Comparison of ENCODE assay signal across 14 cellular contexts in the genomic region with DNA sequence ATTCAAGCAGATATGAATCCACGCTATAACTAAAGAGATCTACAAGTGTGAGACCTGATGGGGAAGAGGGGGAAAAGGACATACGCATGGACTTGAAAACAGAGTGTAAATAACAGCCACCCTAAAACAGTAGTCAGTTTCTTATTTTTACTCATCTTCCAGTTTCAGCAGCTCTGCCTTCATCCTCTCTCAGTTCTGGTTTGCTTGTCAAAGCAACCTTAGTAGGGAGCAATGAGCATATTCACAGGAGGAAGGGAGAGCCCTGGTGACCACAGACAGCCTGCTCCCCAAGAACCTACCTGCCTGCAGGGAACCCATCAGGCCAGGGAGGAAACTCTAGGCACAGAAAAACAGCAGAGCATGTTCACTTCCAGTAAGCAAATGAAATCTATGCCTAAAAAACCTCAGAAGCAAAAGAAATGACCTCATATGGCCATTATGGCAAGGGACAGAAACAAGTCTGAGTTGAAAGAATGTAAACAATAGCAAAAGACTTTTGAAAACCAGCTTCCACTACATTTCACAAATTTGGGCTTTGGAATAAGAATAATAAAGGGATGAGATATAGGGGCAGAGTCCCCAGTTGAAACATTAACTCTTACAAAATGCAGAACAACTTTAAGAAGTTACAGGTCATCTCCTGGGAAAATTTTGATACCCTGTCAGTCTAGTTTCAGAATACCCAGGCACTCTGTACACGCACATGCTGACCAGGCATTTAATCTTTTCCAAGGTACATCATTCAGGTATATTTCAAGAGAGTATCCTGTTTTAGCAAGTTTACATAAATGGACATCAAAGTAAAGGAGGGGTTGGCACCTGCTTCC.
A peak's percentile ranks its signal among the peaks of the same experiment; 100 is the strongest.
DNase-seq lines count a peak whose midpoint lies in the region; ATAC-seq and TF ChIP-seq lines count a peak whose summit lies in the region.
"Had no signal": no experiment of that assay in that cellular context is flagged by ENCODE, and none has a peak within 500 bp of the region (broad histone marks: within the 10 kb centered on the region; RNA-seq: fewer than 3 reads in every experiment).

No MANE protein-coding gene starts in this region.

- H3K4me3 ChIP-seq in GM23248 (no peak overlapping the region), tibial artery (no peak overlapping the region), mammary epithelial cell (replicated peaks in 1 of 3; ENCODE audit: insufficient read depth in 1 of 3, low read depth in 2 of 3, low read length in 3 of 3) (no peak overlapping the region)
- H3K4me3 ChIP-seq: esophagus muscularis mucosa had no signal

- ATAC-seq in GM18870 (IDR thresholded peaks at IDR 0.05; ENCODE audit: unreplicated experiment) (peak; percentile 64), HG03520 (IDR thresholded peaks at IDR 0.05; ENCODE audit: unreplicated experiment) (peak; percentile 75)
- ATAC-seq: SK-N-SH treated with all-trans-retinoic acid at 6 μM for 48 hours had no signal

- H3F3A ChIP-seq in GM23248 (ENCODE audit: insufficient read depth): peaks cover 15% of the 10 kb centered on the region; the same call in 1 of the 2 replicates

- WGBS in GM23248 (ENCODE audit: low coverage in 1 of 2, low lambda C conversion rate in 2 of 2, missing lambda C conversion rate in 2 of 2), 2 experiments: 95 to 98% methylated on average over 3 of the region's 3 CpGs
- WGBS in mammary epithelial cell (ENCODE audit: low coverage, missing lambda C conversion rate): 98% methylated on average over 3 of the region's 3 CpGs

- H3K4me1 ChIP-seq in GM23248 (ENCODE audit: insufficient read depth): peaks cover 25% of the 10 kb centered on the region
- peaks cover 0 to 22% (median 4%) of the 10 kb centered on the region in 4 donors for H3K4me1 ChIP-seq in tibial artery
- peaks cover 7% of the 10 kb centered on the region for H3K4me1 ChIP-seq in mammary epithelial cell (ENCODE audit: insufficient read depth, low read length)
- H3K4me1 ChIP-seq: esophagus muscularis mucosa had no signal

- no peaks in the 10 kb centered on the region for H3K9me3 ChIP-seq in GM23248 (ENCODE audit: low read depth)
- no peaks in the 10 kb centered on the region for H3K9me3 ChIP-seq in tibial artery
- no peaks in the 10 kb centered on the region for H3K9me3 ChIP-seq in mammary epithelial cell (replicated peaks; ENCODE audit: insufficient read depth, low read length)
- H3K9me3 ChIP-seq: esophagus muscularis mucosa, neutrophil had no signal

- no peaks in the 10 kb centered on the region for H3K9me2 ChIP-seq in GM23248 (ENCODE audit: insufficient read depth)

- no peak overlapping the region for H3K4me2 ChIP-seq in GM23248 (ENCODE audit: unreplicated experiment)
- no peak overlapping the region for H3K4me2 ChIP-seq in mammary epithelial cell (ENCODE audit: insufficient read depth, low read depth, low read length)

- TF ChIP-seq CTCF in tibial artery (IDR thresholded peaks at IDR 0.05) (no peak), mammary epithelial cell (conservative IDR thresholded peaks at IDR 0.05 in 1 of 2, IDR thresholded peaks at IDR 0.05 in 1 of 2; ENCODE audit: extremely low read depth in 1 of 2, insufficient read depth in 1 of 2, low read depth in 1 of 2, low read length in 2 of 2) (no peak)

- H3K79me2 ChIP-seq in GM23248 (ENCODE audit: insufficient read depth): no peaks in the 10 kb centered on the region
- H3K79me2 ChIP-seq in mammary epithelial cell (ENCODE audit: insufficient read depth, low read length): no peaks in the 10 kb centered on the region

- no TSS peak for BruUV-seq in mammary epithelial cell (replicated peaks; lab: Mats Ljungman, UMichigan)

- dilution Hi-C loops in mammary epithelial cell (cut with HindIII; ENCODE audit: low sequenced_read_pairs): no loop called here

- H3K27me3 ChIP-seq in GM23248 (replicated peaks; ENCODE audit: insufficient read depth) (no peaks in the 10 kb centered on the region), layer of hippocampus (ENCODE audit: control insufficient read depth, insufficient read depth, low read length) (no peaks in the 10 kb centered on the region), tibial artery (no peaks in the 10 kb centered on the region), mammary epithelial cell (ENCODE audit: insufficient read depth, low read length) (no peaks in the 10 kb centered on the region)
- H3K27me3 ChIP-seq: esophagus muscularis mucosa, neutrophil had no signal

- in situ Hi-C loops in GM23248 (cut with MboI): no loop called here
- in situ Hi-C loops in mammary epithelial cell (cut with MboI; ENCODE audit: low sequenced_read_pairs in 2 of 2): no loop called here

- DNase-seq in GM23248: peak; percentile 27
- DNase-seq in stimulated activated CD4-positive, alpha-beta T cell treated with anti-CD3 and anti-CD28 coated beads, Interleukin-12 subunit alpha, Interleukin-12 subunit beta, amount 100 ng/mL, for 4 hours: no peak
- no peak for DNase-seq in tibial artery
- DNase-seq in mammary epithelial cell: no peak
- DNase-seq: activated CD4-positive, alpha-beta memory T cell treated with anti-CD3 and anti-CD28 coated beads, Interleukin-2, amount 10 ng/mL, durations not matched to agents 7 days and 5 days; DMS 273 treated with DMSO at 0.1 percent for 48 hours; Karpas-422; kidney had no signal

- H4K20me1 ChIP-seq in GM23248 (ENCODE audit: insufficient read depth) (no peaks in the 10 kb centered on the region), mammary epithelial cell (ENCODE audit: insufficient read depth, low read length) (no peaks in the 10 kb centered on the region)

- H3K9ac ChIP-seq in GM23248: no peak overlapping the region
- H3K9ac ChIP-seq in mammary epithelial cell (ENCODE audit: insufficient read depth, low read length): no peak overlapping the region

- intact Hi-C loops in tibial artery (cut with DNase I; ENCODE audit: low total_unique reads) (no loop called here), mammary epithelial cell (cut with micrococcal nuclease) (no loop called here)

- H2AFZ ChIP-seq in GM23248 (peak overlapping the region; percentile 30), mammary epithelial cell (ENCODE audit: low read depth, low read length) (no peak overlapping the region)

- CTCF ChIA-PET in mammary epithelial cell (lab: Charles Lee; ENCODE audit: low non-redundant PET): no interaction called here

- H3K27ac ChIP-seq in GM23248 (no peak overlapping the region), layer of hippocampus (ENCODE audit: low read depth, low read length) (peak overlapping the region; percentile 32), tibial artery (no peak overlapping the region), mammary epithelial cell (ENCODE audit: insufficient read depth, low read depth, low read length) (no peak overlapping the region)
- H3K27ac ChIP-seq: esophagus muscularis mucosa, neutrophil had no signal

- H3K36me3 ChIP-seq in GM23248 (ENCODE audit: low read depth) (no peaks in the 10 kb centered on the region), tibial artery (no peaks in the 10 kb centered on the region), mammary epithelial cell (ENCODE audit: insufficient read depth, low read length) (no peaks in the 10 kb centered on the region)
- H3K36me3 ChIP-seq: esophagus muscularis mucosa, neutrophil had no signal
